In genomic region chr10:96541921-96542320, GRCh38 we compare ENCODE assay signal across 15 cellular contexts. TPM values are rescaled to one million over a fixed set of nuclear protein-coding genes. Genes with fewer than 3 reads are reported as not detected.
"Had no signal": no experiment of that assay in that cellular context is flagged by ENCODE, and none has a peak within 500 bp of the region (broad histone marks: within the 10 kb centered on the region; RNA-seq: fewer than 3 reads in every experiment).

No MANE protein-coding gene starts in this region.

- H3K27ac ChIP-seq: breast epithelium, esophagus muscularis mucosa, foreskin keratinocyte, neural progenitor cell, parathyroid adenoma, right atrium auricular region, vagina had no signal

- H2AFZ ChIP-seq: neural progenitor cell, parathyroid adenoma had no signal

- FAIRE-seq: endometrium had no signal

- H3K4me3 Mint-ChIP-seq: activated naive CD4-positive, alpha-beta T cell treated with anti-CD3 and anti-CD28 coated beads, Interleukin-2, amount 50 U/mL, for 24 hours; immature natural killer cell; neural progenitor cell; T-helper 2 cell treated with Interferon-gamma antibody and Interleukin-4, amounts not matched to agents 5 μg/mL and 100 μg/mL, for 36 hours had no signal

- H3K4me3 ChIP-seq: breast epithelium, esophagus muscularis mucosa, neural progenitor cell, right atrium auricular region, vagina had no signal

- H3K27me3 Mint-ChIP-seq: activated naive CD4-positive, alpha-beta T cell treated with anti-CD3 and anti-CD28 coated beads, Interleukin-2, amount 50 U/mL, for 24 hours had no signal

- H3K4me1 Mint-ChIP-seq: neural progenitor cell had no signal

- H3K9me3 Mint-ChIP-seq: activated naive CD4-positive, alpha-beta T cell treated with anti-CD3 and anti-CD28 coated beads, Interleukin-2, amount 50 U/mL, for 24 hours; immature natural killer cell; neural progenitor cell; T-helper 2 cell treated with Interferon-gamma antibody and Interleukin-4, amounts not matched to agents 5 μg/mL and 100 μg/mL, for 36 hours had no signal

- H3K9me3 ChIP-seq: breast epithelium, esophagus muscularis mucosa, right atrium auricular region, vagina had no signal

- H3K4me1 ChIP-seq: breast epithelium, esophagus muscularis mucosa, foreskin keratinocyte, neural progenitor cell, parathyroid adenoma, right atrium auricular region, vagina had no signal

- H3K27ac Mint-ChIP-seq: activated naive CD4-positive, alpha-beta T cell treated with anti-CD3 and anti-CD28 coated beads, Interleukin-2, amount 50 U/mL, for 24 hours; neural progenitor cell; T-helper 2 cell treated with Interferon-gamma antibody and Interleukin-4, amounts not matched to agents 5 μg/mL and 100 μg/mL, for 36 hours had no signal

- H3K4me2 ChIP-seq: neural progenitor cell had no signal

- H3K27me3 ChIP-seq: breast epithelium, esophagus muscularis mucosa, foreskin keratinocyte, neural progenitor cell, right atrium auricular region, vagina had no signal

- DNase-seq: activated CD4-positive, alpha-beta T cell treated with anti-CD3 and anti-CD28 coated beads for 4 hours; immature natural killer cell; small intestine; SW 1271 had no signal

- H3K9ac ChIP-seq: neural progenitor cell, parathyroid adenoma had no signal

RNA-seq across cellular contexts. Expression of gene TLL2, which starts 28.2 kb away (rescaled TPM):
- total RNA-seq: mesenteric fat pad had no signal
- polyA plus RNA-seq: immature natural killer cell had no signal
